10 cellular contexts compared by ENCODE assay signal in the genomic region with DNA sequence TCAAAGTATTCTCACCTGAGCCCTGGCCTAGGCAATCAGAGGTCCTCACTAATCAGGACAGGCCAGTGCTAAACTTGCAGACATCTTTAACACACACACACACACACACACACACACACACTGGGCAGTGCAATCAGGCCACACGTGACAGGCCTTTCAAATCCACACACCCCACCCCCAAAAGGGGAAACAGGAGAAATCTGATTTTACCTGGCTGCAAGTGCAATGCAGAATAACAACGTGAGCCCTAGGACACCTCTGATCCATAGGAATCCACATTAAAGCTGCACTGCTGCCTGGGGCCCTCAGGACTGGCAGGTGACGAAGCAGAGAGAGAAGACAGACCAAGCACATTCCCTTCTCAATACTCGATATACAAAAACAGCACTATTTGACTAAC.
DNase-seq lines count a peak whose midpoint lies in the region; ATAC-seq, FAIRE-seq and TF ChIP-seq lines count a peak whose summit lies in the region.
"Had no signal": no experiment of that assay in that cellular context is flagged by ENCODE, and none has a peak within 500 bp of the region (broad histone marks: within the 10 kb centered on the region; RNA-seq: fewer than 3 reads in every experiment).

No MANE protein-coding gene starts in this region.

- peak overlapping the region; percentile 65 to 94 (median 87); a peak in 21 of 22 replicates for H3K27ac ChIP-seq in BLaER1 treated with 17β-estradiol and CSF1 and Interleukin-3, amounts not matched to agents 10 nM and 100 nM
- H3K27ac ChIP-seq in HUES48 (ENCODE audit: low read depth, low read length) (peak overlapping the region; percentile 63), K562 (ENCODE audit: extremely low read depth, low read depth, low read length) (no peak overlapping the region), muscle layer of duodenum (ENCODE audit: low read length) (peak overlapping the region; percentile 37), tibial nerve (peak overlapping the region in 2 of 4 donors; percentile 61 to 67)
- H3K27ac ChIP-seq: KMS-11 had no signal

- peak overlapping the region; percentile 78 to 97 (median 84) for H3K4me2 ChIP-seq in BLaER1 treated with 17β-estradiol and CSF1 and Interleukin-3, amounts not matched to agents 10 nM and 100 nM
- H3K4me2 ChIP-seq in K562 (ENCODE audit: insufficient read depth, low read length): no peak overlapping the region
- H3K4me2 ChIP-seq: KMS-11 had no signal

- H3K36me3 ChIP-seq in BLaER1 treated with 17β-estradiol and CSF1 and Interleukin-3, amounts not matched to agents 10 nM and 100 nM: peaks cover 0 to 95% (median 66%) of the 10 kb centered on the region in 11 experiments; a peak in 19 of 22 replicates
- H3K36me3 ChIP-seq in HUES48 (ENCODE audit: control insufficient read depth, insufficient read depth, low read length) (no peaks in the 10 kb centered on the region), K562 (ENCODE audit: control insufficient read depth, insufficient read depth, low read length) (no peaks in the 10 kb centered on the region), muscle layer of duodenum (ENCODE audit: control insufficient read depth in 1 of 2, insufficient read depth in 2 of 2, low read length in 2 of 2) (no peaks in the 10 kb centered on the region), tibial nerve (no peaks in the 10 kb centered on the region)
- H3K36me3 ChIP-seq: heart left ventricle had no signal

- TF ChIP-seq CTCF in K562 (IDR thresholded peaks at IDR 0.05 in 2 of 3, conservative IDR thresholded peaks at IDR 0.05 in 1 of 3; ENCODE audit: insufficient read depth in 2 of 3, low read depth in 1 of 3, low read length in 3 of 3): no peak
- TF ChIP-seq CTCF in tibial nerve (IDR thresholded peaks at IDR 0.05): no peak

- H3K9me1 ChIP-seq in K562 (ENCODE audit: control insufficient read depth, insufficient read depth, low read length): no peaks in the 10 kb centered on the region

- no peak overlapping the region for H2AFZ ChIP-seq in K562 (ENCODE audit: low read depth, low read length)

- intact Hi-C loops in K562 (cut with micrococcal nuclease): loop anchor here (5.0 kb wide), 1 partner anchor 59 kb away; no protein-coding TSS in a partner anchor

- no peak for TF ChIP-seq EP300 in K562 (IDR thresholded peaks at IDR 0.05; ENCODE audit: low read length)
- no peak for TF ChIP-seq EP300 in tibial nerve (IDR thresholded peaks at IDR 0.05)

- H3K4me1 ChIP-seq in BLaER1 treated with 17β-estradiol and CSF1 and Interleukin-3, amounts not matched to agents 10 nM and 100 nM: peaks cover 90 to 100% (median 98%) of the 10 kb centered on the region in 10 experiments
- H3K4me1 ChIP-seq in HUES48 (ENCODE audit: control insufficient read depth, insufficient read depth, low read length) (peaks cover 46% of the 10 kb centered on the region), K562 (replicated peaks in 1 of 2; ENCODE audit: control insufficient read depth in 2 of 2, insufficient read depth in 2 of 2, low read length in 2 of 2) (no peaks in the 10 kb centered on the region; a peak in 1 of 5 replicates), muscle layer of duodenum (ENCODE audit: control insufficient read depth in 1 of 2, insufficient read depth in 2 of 2, low read length in 2 of 2) (peaks cover 21 to 30% of the 10 kb centered on the region in 2 donors), tibial nerve (peaks cover 0 to 37% (median 23%) of the 10 kb centered on the region in 4 donors)

- WGBS in K562 (ENCODE audit: insufficient coverage, low coverage, missing lambda C conversion rate): 16% methylated on average over 4 of the region's 4 CpGs
- 57 to 67% methylated on average over 4 of the region's 4 CpGs for WGBS in tibial nerve, 2 donors

- CTCF ChIA-PET in K562 (lab: Yijun Ruan, JAX; ENCODE audit: low intra/inter-chr PET ratio): no interaction called here

- H3K79me2 ChIP-seq in K562 (ENCODE audit: control insufficient read depth, insufficient read depth, low read length): no peaks in the 10 kb centered on the region

- no peak for TF ChIP-seq RAD21 in K562 (CRISPR knock-in tag; conservative IDR thresholded peaks at IDR 0.05 in 1 of 2, IDR thresholded peaks at IDR 0.05 in 1 of 2)

- no TSS peak for BruUV-seq in K562 (replicated peaks; lab: Mats Ljungman, UMichigan)

- TF ChIP-seq POLR2A in K562 (conservative IDR thresholded peaks at IDR 0.05) (no peak), tibial nerve (IDR thresholded peaks at IDR 0.05) (no peak)

- in situ Hi-C loops in K562 (cut with MboI): no loop called here

- peaks cover 0 to 100% (median 72%) of the 10 kb centered on the region in 11 experiments; a peak in 17 of 22 replicates for H4K20me1 ChIP-seq in BLaER1 treated with 17β-estradiol and CSF1 and Interleukin-3, amounts not matched to agents 10 nM and 100 nM
- no peaks in the 10 kb centered on the region for H4K20me1 ChIP-seq in K562 (replicated peaks; ENCODE audit: control insufficient read depth, insufficient read depth, low read length)

- POLR2A ChIA-PET in K562 (lab: Yijun Ruan, JAX): no interaction called here

- FAIRE-seq in K562 (lab: Jason Lieb, UNC): no peak

- peak; percentile 25; the same call in 1 of the 3 replicates for ATAC-seq in K562
- no peak for ATAC-seq in HG02759 (IDR thresholded peaks at IDR 0.05; ENCODE audit: unreplicated experiment)

- H3K27me3 ChIP-seq in BLaER1 treated with 17β-estradiol and CSF1 and Interleukin-3, amounts not matched to agents 10 nM and 100 nM: no peaks in the 10 kb centered on the region
- H3K27me3 ChIP-seq in HUES48 (ENCODE audit: control insufficient read depth, insufficient read depth, low read length) (no peaks in the 10 kb centered on the region), K562 (ENCODE audit: control insufficient read depth in 2 of 2, insufficient read depth in 2 of 2, low read length in 2 of 2) (peaks cover 5 to 37% of the 10 kb centered on the region in 2 experiments; a peak in 2 of 5 replicates), muscle layer of duodenum (ENCODE audit: low read depth, low read length) (no peaks in the 10 kb centered on the region), tibial nerve (no peaks in the 10 kb centered on the region)
- H3K27me3 ChIP-seq: heart left ventricle had no signal

- H3K9me3 ChIP-seq in BLaER1 treated with 17β-estradiol and CSF1 and Interleukin-3, amounts not matched to agents 10 nM and 100 nM (replicated peaks in 1 of 11): no peaks in the 10 kb centered on the region; a peak in 1 of 22 replicates
- H3K9me3 ChIP-seq in HUES48 (ENCODE audit: control insufficient read depth, insufficient read depth, low read length): no peaks in the 10 kb centered on the region
- no peaks in the 10 kb centered on the region for H3K9me3 ChIP-seq in K562 (replicated peaks; ENCODE audit: control insufficient read depth, insufficient read depth, low read depth, low read length)
- no peaks in the 10 kb centered on the region for H3K9me3 ChIP-seq in muscle layer of duodenum (ENCODE audit: control insufficient read depth in 1 of 2, low read length in 2 of 2)
- H3K9me3 ChIP-seq in tibial nerve: no peaks in the 10 kb centered on the region
- H3K9me3 ChIP-seq: heart left ventricle had no signal

- DNase-seq in K562 (ENCODE audit: extremely low read depth in 1 of 4, low spot score in 3 of 4): no peak
- DNase-seq in tibial nerve (ENCODE audit: low spot score in 2 of 2): no peak
- no peak for DNase-seq in DMS153 (lab: John Stamatoyannopoulos, UW)
- no peak for DNase-seq in NCI-H2227 treated with DMSO at 0.1 percent for 48 hours (lab: John Stamatoyannopoulos, UW)
- DNase-seq: heart left ventricle had no signal

- H3K4me3 ChIP-seq in BLaER1 treated with 17β-estradiol and CSF1 and Interleukin-3, amounts not matched to agents 10 nM and 100 nM: peak overlapping the region in 2 of 10 experiments; percentile 5 to 9; a peak in 2 of 20 replicates
- H3K4me3 ChIP-seq in HUES48 (ENCODE audit: low read depth, low read length) (no peak overlapping the region), K562 (no peak overlapping the region), muscle layer of duodenum (ENCODE audit: low read depth in 1 of 2, low read length in 2 of 2) (no peak overlapping the region), tibial nerve (no peak overlapping the region)
- H3K4me3 ChIP-seq: heart left ventricle had no signal

- H3K9ac ChIP-seq in BLaER1 treated with 17β-estradiol and CSF1 and Interleukin-3, amounts not matched to agents 10 nM and 100 nM: peak overlapping the region; percentile 51 to 73 (median 63); a peak in 21 of 22 replicates
- H3K9ac ChIP-seq in HUES48 (ENCODE audit: low read depth, low read length) (0 out of 2 replicates have a peak overlapping the region, but pooled peaks have one; percentile 39), K562 (ENCODE audit: insufficient read depth in 1 of 2, low read depth in 2 of 2, low read length in 2 of 2) (no peak overlapping the region)
- H3K9ac ChIP-seq: KMS-11 had no signal

TF ChIP-seq in K562, 482 proteins besides CTCF, POLR2A, EP300 and RAD21:
- no peak for TF ChIP-seq ASH1L (IDR thresholded peaks at IDR 0.05; ENCODE audit: borderline replicate concordance, low read depth, partially characterized antibody)
- TF ChIP-seq, protein P1, sequence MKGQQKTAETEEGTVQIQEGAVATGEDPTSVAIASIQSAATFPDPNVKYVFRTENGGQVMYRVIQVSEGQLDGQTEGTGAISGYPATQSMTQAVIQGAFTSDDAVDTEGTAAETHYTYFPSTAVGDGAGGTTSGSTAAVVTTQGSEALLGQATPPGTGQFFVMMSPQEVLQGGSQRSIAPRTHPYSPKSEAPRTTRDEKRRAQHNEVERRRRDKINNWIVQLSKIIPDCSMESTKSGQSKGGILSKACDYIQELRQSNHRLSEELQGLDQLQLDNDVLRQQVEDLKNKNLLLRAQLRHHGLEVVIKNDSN (CRISPR knock-in tag; IDR thresholded peaks at IDR 0.05): peak; percentile 39; the same call in 1 of the 2 replicates

Comparison
In these comparisons a context has a peak if more than half of its experiments do, and no peak if none do; other contexts are left out.
1. H3K9ac ChIP-seq: peak in BLaER1 treated with 17β-estradiol and CSF1 and Interleukin-3, amounts not matched to agents 10 nM and 100 nM (11 of 11) and HUES48 (single experiment); none in K562 (0 of 2).